14 cellular contexts compared by ENCODE assay signal in genomic region chr3:48184299-48184698, GRCh38. TPM values are rescaled to one million over a fixed set of nuclear protein-coding genes. Genes with fewer than 3 reads are reported as not detected.
A peak's percentile ranks its signal among the peaks of the same experiment; 100 is the strongest.
DNase-seq lines count a peak whose midpoint lies in the region; ATAC-seq and TF ChIP-seq lines count a peak whose summit lies in the region.
"Had no signal": no experiment of that assay in that cellular context is flagged by ENCODE, and none has a peak within 500 bp of the region (broad histone marks: within the 10 kb centered on the region; RNA-seq: fewer than 3 reads in every experiment).

No MANE protein-coding gene starts in this region.

- CTCF ChIA-PET in IMR-90 (lab: Yijun Ruan, JAX): no interaction called here

- H4K91ac ChIP-seq in IMR-90 (ENCODE audit: insufficient read depth, low read depth, low read length): no peak overlapping the region

- TF ChIP-seq POLR2A in IMR-90 (IDR thresholded peaks at IDR 0.05; ENCODE audit: low read depth, low read length): no peak

- WGBS in heart right ventricle, 2 donors: 91% methylated on average over 2 of the region's 2 CpGs
- no CpG with 5 or more reads among the region's 2 CpGs for WGBS in IMR-90 (ENCODE audit: extremely low coverage in 2 of 2, insufficient read length in 1 of 2), 2 experiments

- no peak overlapping the region for H3K4me3 ChIP-seq in heart right ventricle
- no peak overlapping the region for H3K4me3 ChIP-seq in IMR-90 (ENCODE audit: insufficient read depth, low read depth, low read length)
- H3K4me3 ChIP-seq: BLaER1 treated with 17β-estradiol and CSF1 and Interleukin-3, amounts not matched to agents 10 nM and 100 nM; GM23248 had no signal

- H3K4me1 Mint-ChIP-seq in activated T-helper 2 cell treated with anti-CD3 and anti-CD28 coated beads, Interferon-gamma antibody, Interleukin-2, Interleukin-4, amounts not matched to agents 10 μg/mL and 5 μg/mL and 100 μg/mL, durations not matched to agents 14 hours and 24 hours and 36 hours (ENCODE audit: low read depth): peaks cover 38% of the 10 kb centered on the region

- H3K14ac ChIP-seq in IMR-90 (replicated peaks; ENCODE audit: low read depth, low read length): no peak overlapping the region

- in situ Hi-C loops in IMR-90 (cut with MboI; ENCODE audit: low sequenced_read_pairs): no loop called here

- H3K9me3 ChIP-seq in heart right ventricle (no peaks in the 10 kb centered on the region), IMR-90 (ENCODE audit: control insufficient read depth, insufficient read depth, low read length) (no peaks in the 10 kb centered on the region)
- H3K9me3 ChIP-seq: BLaER1 treated with 17β-estradiol and CSF1 and Interleukin-3, amounts not matched to agents 10 nM and 100 nM had no signal

- H2BK120ac ChIP-seq in IMR-90 (ENCODE audit: low read depth, low read length): no peak overlapping the region

- H4K20me1 ChIP-seq in IMR-90 (ENCODE audit: insufficient read depth, low read length): 0 out of 2 replicates have a peak, but pooled peaks cover 3% of the 10 kb centered on the region

- no peak overlapping the region for H4K5ac ChIP-seq in IMR-90 (ENCODE audit: low read depth, low read length)

- H3K9me1 ChIP-seq in IMR-90 (ENCODE audit: insufficient read depth, low read length): peaks cover 3% of the 10 kb centered on the region; the same call in 1 of the 2 replicates

- no peak overlapping the region for H3K56ac ChIP-seq in IMR-90 (ENCODE audit: extremely low read depth, insufficient read depth, low read length)

- H3K9ac ChIP-seq in IMR-90 (ENCODE audit: low read depth, low read length): no peak overlapping the region
- H3K9ac ChIP-seq: GM23248 had no signal

- H4K8ac ChIP-seq in IMR-90 (ENCODE audit: low read depth in 2 of 2, low read length in 2 of 2): no peak overlapping the region

- dilution Hi-C loops in IMR-90 (cut with HindIII; ENCODE audit: low sequenced_read_pairs, unreplicated experiment): no loop called here

- POLR2A ChIA-PET in IMR-90 (lab: Charles Lee; ENCODE audit: unreplicated experiment): interaction anchor here (0.5 kb wide), 1 partner anchor 95 kb away, joined by 8 read pairs; no protein-coding TSS in a partner anchor

- TF ChIP-seq CTCF in heart right ventricle (IDR thresholded peaks at IDR 0.05) (no peak), IMR-90 (conservative IDR thresholded peaks at IDR 0.05; ENCODE audit: low read depth, low read length) (no peak)

- peak overlapping the region; percentile 22 for H3K27ac Mint-ChIP-seq in activated T-helper 2 cell treated with anti-CD3 and anti-CD28 coated beads, Interferon-gamma antibody, Interleukin-2, Interleukin-4, amounts not matched to agents 10 μg/mL and 5 μg/mL and 100 μg/mL, durations not matched to agents 14 hours and 24 hours and 36 hours
- H3K27ac Mint-ChIP-seq: B cell; CD8-positive, alpha-beta T cell had no signal

- DNase-seq in cardiac septum (ENCODE audit: low spot score): peak; percentile 24
- DNase-seq in heart right ventricle: no peak
- DNase-seq in IMR-90: no peak
- no peak for DNase-seq in activated T-helper 2 cell treated with anti-CD3 and anti-CD28 coated beads, Interferon-gamma antibody, Interleukin-2, Interleukin-4, amounts not matched to agents 10 μg/mL and 5 μg/mL and 100 μg/mL, durations not matched to agents 14 hours and 24 hours and 36 hours (ENCODE audit: low spot score)
- no peak for DNase-seq in inferior parietal cortex (ENCODE audit: extremely low spot score)
- no peak for DNase-seq in NCI-H2029 treated with DMSO at 0.1 percent for 48 hours (lab: John Stamatoyannopoulos, UW)
- DNase-seq in SK-N-DZ (ENCODE audit: low spot score): no peak
- DNase-seq: 8988T; Calu3; CD8-positive, alpha-beta T cell; GM23248; HCEC 1CT had no signal

- no peak overlapping the region for H3K4me3 Mint-ChIP-seq in activated T-helper 2 cell treated with anti-CD3 and anti-CD28 coated beads, Interferon-gamma antibody, Interleukin-2, Interleukin-4, amounts not matched to agents 10 μg/mL and 5 μg/mL and 100 μg/mL, durations not matched to agents 14 hours and 24 hours and 36 hours (ENCODE audit: low read depth)
- H3K4me3 Mint-ChIP-seq: B cell; CD8-positive, alpha-beta T cell had no signal

- H2AK5ac ChIP-seq in IMR-90 (ENCODE audit: low read depth, low read length): no peak overlapping the region

- no peak overlapping the region for H3K18ac ChIP-seq in IMR-90 (ENCODE audit: low read depth, low read length)

- no peak overlapping the region for H3K4me2 ChIP-seq in IMR-90 (ENCODE audit: low read depth, low read length)

- no peak overlapping the region for H2BK5ac ChIP-seq in IMR-90 (ENCODE audit: low read depth, low read length, poor library complexity, severe bottlenecking)

- H3K36me3 ChIP-seq in heart right ventricle: peaks cover 0 to 49% (median 0%) of the 10 kb centered on the region in 9 donors
- H3K36me3 ChIP-seq in IMR-90 (ENCODE audit: control insufficient read depth, insufficient read depth, low read length): peaks cover 14% of the 10 kb centered on the region

- H3K4ac ChIP-seq in IMR-90 (ENCODE audit: low read depth, low read length): no peak overlapping the region

- H2AFZ ChIP-seq in IMR-90 (replicated peaks; ENCODE audit: low read length, poor library complexity): no peak overlapping the region
- H2AFZ ChIP-seq: GM23248 had no signal

- H3K27ac ChIP-seq in heart right ventricle (no peak overlapping the region), IMR-90 (ENCODE audit: insufficient read depth, low read length) (no peak overlapping the region)
- H3K27ac ChIP-seq: BLaER1 treated with 17β-estradiol and CSF1 and Interleukin-3, amounts not matched to agents 10 nM and 100 nM; GM23248 had no signal

- H2AK9ac ChIP-seq in IMR-90 (replicated peaks; ENCODE audit: low read depth, low read length, poor library complexity): no peak overlapping the region

- intact Hi-C loops in cardiac septum (cut with DNase I) (no loop called here), heart right ventricle (cut with DNase I) (no loop called here), IMR-90 (cut with micrococcal nuclease) (no loop called here)
- intact Hi-C loops in activated T-helper 2 cell treated with anti-CD3 and anti-CD28 coated beads, Interferon-gamma antibody, Interleukin-2, Interleukin-4, amounts not matched to agents 10 μg/mL and 5 μg/mL and 100 μg/mL, durations not matched to agents 14 hours and 24 hours and 36 hours (cut with micrococcal nuclease): no loop called here

- no peak overlapping the region for H2BK15ac ChIP-seq in IMR-90 (ENCODE audit: low read depth, low read length)

- no peak overlapping the region for H3K23ac ChIP-seq in IMR-90 (ENCODE audit: low read depth, low read length)

- no peak overlapping the region for H2BK20ac ChIP-seq in IMR-90 (ENCODE audit: low read depth, low read length)

- no peaks in the 10 kb centered on the region for H3K27me3 Mint-ChIP-seq in activated T-helper 2 cell treated with anti-CD3 and anti-CD28 coated beads, Interferon-gamma antibody, Interleukin-2, Interleukin-4, amounts not matched to agents 10 μg/mL and 5 μg/mL and 100 μg/mL, durations not matched to agents 14 hours and 24 hours and 36 hours (ENCODE audit: low read depth)

- no peak for TF ChIP-seq RAD21 in IMR-90 (IDR thresholded peaks at IDR 0.05; ENCODE audit: low read length)

- H3K79me1 ChIP-seq in IMR-90 (ENCODE audit: low read depth in 1 of 2, low read length in 2 of 2): peaks cover 24 to 46% of the 10 kb centered on the region in 2 experiments

- H3K4me1 ChIP-seq in heart right ventricle (peaks cover 0 to 19% (median 14%) of the 10 kb centered on the region in 9 donors), IMR-90 (ENCODE audit: control insufficient read depth, insufficient read depth, low read length) (peaks cover 2% of the 10 kb centered on the region; the same call in 1 of the 2 replicates)

- H3K27me3 ChIP-seq in heart right ventricle (no peaks in the 10 kb centered on the region), IMR-90 (ENCODE audit: control insufficient read depth, insufficient read depth, low read length) (no peaks in the 10 kb centered on the region)
- H3K27me3 ChIP-seq: BLaER1 treated with 17β-estradiol and CSF1 and Interleukin-3, amounts not matched to agents 10 nM and 100 nM had no signal

- ATAC-seq in heart right ventricle (no peak), IMR-90 (ENCODE audit: low read depth) (no peak)
- ATAC-seq: CD8-positive, alpha-beta T cell had no signal

- H3K9me3 Mint-ChIP-seq in activated T-helper 2 cell treated with anti-CD3 and anti-CD28 coated beads, Interferon-gamma antibody, Interleukin-2, Interleukin-4, amounts not matched to agents 10 μg/mL and 5 μg/mL and 100 μg/mL, durations not matched to agents 14 hours and 24 hours and 36 hours: no peaks in the 10 kb centered on the region
- H3K9me3 Mint-ChIP-seq: CD8-positive, alpha-beta T cell had no signal

- peaks cover 76% of the 10 kb centered on the region for H3K36me3 Mint-ChIP-seq in activated T-helper 2 cell treated with anti-CD3 and anti-CD28 coated beads, Interferon-gamma antibody, Interleukin-2, Interleukin-4, amounts not matched to agents 10 μg/mL and 5 μg/mL and 100 μg/mL, durations not matched to agents 14 hours and 24 hours and 36 hours (ENCODE audit: low read depth)

- no TSS peak for BruUV-seq in IMR-90 (replicated peaks; lab: Mats Ljungman, UMichigan)

RNA-seq across cellular contexts. Expression of gene CDC25A, which starts 3.9 kb away (rescaled TPM):
- 0.32 TPM for total RNA-seq in cardiac septum
- 1 to 10 TPM in 6 of 10 donors, under 1 TPM in 4; 0.47 to 3.2 (median 1.2) TPM for total RNA-seq in heart right ventricle
- under 1 TPM; 0.20 to 0.59 TPM for polyA plus RNA-seq in heart right ventricle
- 9.7 and 10.6 TPM in 2 replicates for total RNA-seq in IMR-90 (2012; rRNA removed)
- polyA plus RNA-seq in IMR-90 (2012; rRNA removed): 4.2 and 4.7 TPM in 2 replicates
- polyA plus RNA-seq in IMR-90 (2012; cell fraction: cytosol; rRNA removed): 1.9 and 3.2 TPM in 2 replicates
- 2.5 and 4.3 TPM in 2 replicates for polyA plus RNA-seq in IMR-90 (2012; cell fraction: nucleus; rRNA removed; ENCODE audit: low replicate concordance)
- 39.1 and 40.5 TPM in 2 replicates for total RNA-seq in activated T-helper 2 cell treated with anti-CD3 and anti-CD28 coated beads, Interferon-gamma antibody, Interleukin-2, Interleukin-4, amounts not matched to agents 10 μg/mL and 5 μg/mL and 100 μg/mL, durations not matched to agents 14 hours and 24 hours and 36 hours
- 40.2 and 82.8 TPM in 2 replicates for polyA plus RNA-seq in SK-N-DZ (2014; cell fraction: cytosol; rRNA removed)
- 27.2 and 36.6 TPM in 2 replicates for polyA plus RNA-seq in SK-N-DZ (2014; cell fraction: nucleus; rRNA removed)

RNA-seq across cellular contexts. Expression of gene CAMP, which starts 39.0 kb away (rescaled TPM):
- total RNA-seq in cardiac septum: 0.67 TPM
- 1 to 10 TPM in 1 of 10 donors, under 1 TPM in 4, not detected in 5; 0.33 to 3.3 (median 0.42) TPM for total RNA-seq in heart right ventricle
- 1 to 10 TPM; 2.3 to 4.1 TPM for polyA plus RNA-seq in heart right ventricle
- total RNA-seq in IMR-90 (2012; rRNA removed): not detected in 2 replicates
- polyA plus RNA-seq in IMR-90 (2012; rRNA removed): not detected in 2 replicates
- polyA plus RNA-seq in IMR-90 (2012; cell fraction: cytosol; rRNA removed): not detected in 2 replicates
- polyA plus RNA-seq in IMR-90 (2012; cell fraction: nucleus; rRNA removed; ENCODE audit: low replicate concordance): not detected in 2 replicates
- total RNA-seq in activated T-helper 2 cell treated with anti-CD3 and anti-CD28 coated beads, Interferon-gamma antibody, Interleukin-2, Interleukin-4, amounts not matched to agents 10 μg/mL and 5 μg/mL and 100 μg/mL, durations not matched to agents 14 hours and 24 hours and 36 hours: not detected in 2 replicates
- not detected in 2 replicates for polyA plus RNA-seq in SK-N-DZ (2014; cell fraction: cytosol; rRNA removed)
- polyA plus RNA-seq in SK-N-DZ (2014; cell fraction: nucleus; rRNA removed): not detected in 2 replicates
- total RNA-seq: B cell; Calu3; CD8-positive, alpha-beta T cell; GM23248 had no signal
- polyA plus RNA-seq: GM23248 had no signal

RNA-seq across cellular contexts. Expression of gene ZNF589, which starts 56.6 kb away (rescaled TPM):
- total RNA-seq in cardiac septum: 3.4 TPM
- 1 to 10 TPM; 3.6 to 7.0 (median 4.4) TPM for total RNA-seq in heart right ventricle
- 1 to 10 TPM; 2.9 to 5.9 TPM for polyA plus RNA-seq in heart right ventricle
- 3.9 and 4.7 TPM in 2 replicates for total RNA-seq in IMR-90 (2012; rRNA removed)
- 3.3 and 4.4 TPM in 2 replicates for polyA plus RNA-seq in IMR-90 (2012; rRNA removed)
- polyA plus RNA-seq in IMR-90 (2012; cell fraction: cytosol; rRNA removed): 0.65 and 1.8 TPM in 2 replicates
- 4.2 and 21.1 TPM in 2 replicates for polyA plus RNA-seq in IMR-90 (2012; cell fraction: nucleus; rRNA removed; ENCODE audit: low replicate concordance)
- total RNA-seq in activated T-helper 2 cell treated with anti-CD3 and anti-CD28 coated beads, Interferon-gamma antibody, Interleukin-2, Interleukin-4, amounts not matched to agents 10 μg/mL and 5 μg/mL and 100 μg/mL, durations not matched to agents 14 hours and 24 hours and 36 hours: 40.2 and 42.8 TPM in 2 replicates
- 10.6 and 13.4 TPM in 2 replicates for polyA plus RNA-seq in SK-N-DZ (2014; cell fraction: cytosol; rRNA removed)
- 22.8 and 33.3 TPM in 2 replicates for polyA plus RNA-seq in SK-N-DZ (2014; cell fraction: nucleus; rRNA removed)
